In genomic region chr17:78619334-78619733, GRCh38 we compare ENCODE assay signal across 27 cellular contexts. TPM values are rescaled to one million over a fixed set of nuclear protein-coding genes. Genes with fewer than 3 reads are reported as not detected.
"Had no signal": no experiment of that assay in that cellular context is flagged by ENCODE, and none has a peak within 500 bp of the region (broad histone marks: within the 10 kb centered on the region; RNA-seq: fewer than 3 reads in every experiment).

No MANE protein-coding gene starts in this region.

- FAIRE-seq: endometrium had no signal

- H3K36me3 ChIP-seq: colonic mucosa, esophagus squamous epithelium, gastrocnemius medialis, heart left ventricle, left lung, lower lobe of right lung had no signal

- H2AFZ ChIP-seq: hepatocyte had no signal

- H3K4me2 ChIP-seq: hepatocyte had no signal

- H3K79me2 ChIP-seq: hepatocyte had no signal

- H3K27me3 Mint-ChIP-seq: effector memory CD8-positive, alpha-beta T cell had no signal

- H3K27ac ChIP-seq: colonic mucosa, epithelial cell of prostate, esophagus squamous epithelium, heart left ventricle, hepatocyte, left lung, lower lobe of right lung had no signal

- H3K4me1 ChIP-seq: colonic mucosa, left lung, lower lobe of right lung had no signal

- DNase-seq: colonic mucosa; cortex of kidney; effector CD8-positive, alpha-beta T cell; effector memory CD8-positive, alpha-beta T cell; endodermal cell; erythroblast; esophagus squamous epithelium; foreskin fibroblast; foreskin melanocyte; gastrocnemius medialis; heart left ventricle; hypothalamus; immature natural killer cell; left cardiac atrium; left ventricle myocardium superior; lower lobe of right lung; mesenchymal stem cell; mucosa of descending colon; naive B cell had no signal

- ATAC-seq: effector memory CD8-positive, alpha-beta T cell; esophagus mucosa; gastrocnemius medialis; heart left ventricle; left cardiac atrium; left lung; left ventricle myocardium superior; lower lobe of right lung; mucosa of descending colon had no signal

- H3K4me1 Mint-ChIP-seq: endodermal cell, naive B cell had no signal

- H3K36me3 Mint-ChIP-seq: naive B cell had no signal

- H3K27me3 ChIP-seq: colonic mucosa, gastrocnemius medialis, heart left ventricle, hepatocyte, left lung had no signal

- H3K9me3 ChIP-seq: colonic mucosa, esophagus squamous epithelium, gastrocnemius medialis, left lung, lower lobe of right lung, mucosa of descending colon had no signal

- H3K27ac Mint-ChIP-seq: dendritic cell treated with granulocyte-macrophage colony-stimulating factor and Interleukin-4, amounts not matched to agents 40 ng/mL and 50 ng/mL, for 4 days; endodermal cell; mesothelial cell of epicardium had no signal

- H3K4me3 Mint-ChIP-seq: dendritic cell treated with granulocyte-macrophage colony-stimulating factor and Interleukin-4, amounts not matched to agents 40 ng/mL and 50 ng/mL, for 4 days; effector memory CD8-positive, alpha-beta T cell; endodermal cell; immature natural killer cell; mesothelial cell of epicardium; naive B cell had no signal

- H3K4me3 ChIP-seq: colonic mucosa, esophagus squamous epithelium, gastrocnemius medialis, heart left ventricle, hepatocyte, left lung, lower lobe of right lung, mucosa of descending colon had no signal

- H3K9me3 Mint-ChIP-seq: dendritic cell treated with granulocyte-macrophage colony-stimulating factor and Interleukin-4, amounts not matched to agents 40 ng/mL and 50 ng/mL, for 4 days; effector memory CD8-positive, alpha-beta T cell; immature natural killer cell had no signal

RNA-seq across cellular contexts. Expression of gene DNAH17, which starts 42.1 kb away (rescaled TPM):
- total RNA-seq: left ventricle myocardium superior, myocyte had no signal
